In the genomic region with DNA sequence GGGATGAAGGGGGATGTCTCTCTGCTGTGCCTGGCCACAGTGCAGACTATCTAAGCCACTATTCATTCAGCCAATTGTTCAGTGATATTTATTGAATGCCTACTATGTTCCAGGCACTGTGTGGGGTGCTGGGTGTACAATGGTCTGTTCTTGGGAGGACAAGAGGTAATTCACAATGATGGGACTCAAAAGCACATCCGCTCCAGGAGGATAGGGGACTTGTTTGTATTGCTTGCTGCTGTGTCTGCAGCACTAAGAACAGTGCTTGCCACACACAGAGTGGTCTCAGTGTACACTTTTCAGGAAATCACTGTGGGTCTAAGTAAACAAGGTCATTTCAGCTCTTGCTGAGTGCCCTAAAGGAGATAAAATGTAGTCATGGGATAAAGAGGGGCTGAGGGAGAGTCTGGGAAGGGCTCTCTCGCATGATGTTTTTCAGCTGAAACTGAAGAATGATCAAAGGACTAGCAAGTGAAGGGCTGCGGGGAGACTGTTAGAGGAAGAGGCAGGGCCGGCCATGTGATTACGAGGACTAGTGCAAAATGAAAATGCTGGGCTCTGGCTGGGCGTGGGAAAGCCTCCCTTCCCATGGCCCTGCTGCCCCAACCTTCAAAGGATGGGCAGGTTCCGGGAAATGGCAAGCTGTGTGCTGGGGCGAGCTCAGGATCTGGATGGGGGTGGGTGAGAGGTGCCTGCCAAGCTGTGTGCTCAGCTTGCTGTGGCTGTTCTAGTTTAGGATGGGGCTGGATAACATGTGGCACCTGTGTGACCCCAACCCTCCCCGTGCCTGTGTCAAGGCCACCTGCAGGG, we compare ENCODE assay signal across 15 cellular contexts. TPM values are rescaled to one million over a fixed set of nuclear protein-coding genes. Genes with fewer than 3 reads are reported as not detected.
A peak's percentile ranks its signal among the peaks of the same experiment; 100 is the strongest.
DNase-seq lines count a peak whose midpoint lies in the region; ATAC-seq and TF ChIP-seq lines count a peak whose summit lies in the region.
"Had no signal": no experiment of that assay in that cellular context is flagged by ENCODE, and none has a peak within 500 bp of the region (broad histone marks: within the 10 kb centered on the region; RNA-seq: fewer than 3 reads in every experiment).

No MANE protein-coding gene starts in this region.

- no peaks in the 10 kb centered on the region for H3K36me3 Mint-ChIP-seq in activated CD4-positive, alpha-beta T cell treated with anti-CD3 and anti-CD28 coated beads, Interleukin-2, amount 10 ng/mL, durations not matched to agents 7 days and 5 days (ENCODE audit: low read depth)
- no peaks in the 10 kb centered on the region for H3K36me3 Mint-ChIP-seq in HFFc6 (ENCODE audit: low read depth)

- CTCF ChIA-PET in activated CD4-positive, alpha-beta T cell treated with anti-CD3 and anti-CD28 coated beads, Interleukin-2, amount 10 ng/mL, durations not matched to agents 7 days and 5 days (lab: Charles Lee), result interaction anchor here (0.9 to 1.3 kb wide), 2 partner anchors 12 kb away, joined by 3 to 6 read pairs; no protein-coding TSS in a partner anchor

- intact Hi-C loops in mucosa of descending colon (cut with DNase I, micrococcal nuclease), result no loop called here

- no peaks in the 10 kb centered on the region for H3K9me3 ChIP-seq in mucosa of descending colon
- H3K9me3 ChIP-seq: A549, psoas muscle, uterus had no signal

- H3K36me3 ChIP-seq in mucosa of descending colon (ENCODE audit: low read depth), result no peaks in the 10 kb centered on the region
- H3K36me3 ChIP-seq: uterus had no signal

- DNase-seq in activated CD4-positive, alpha-beta T cell treated with anti-CD3 and anti-CD28 coated beads, Interleukin-2, amount 10 ng/mL, durations not matched to agents 7 days and 5 days, result no peak
- DNase-seq in activated CD4-positive, alpha-beta T cell treated with anti-CD3 and anti-CD28 coated beads for 48 hours, result no peak
- DNase-seq in astrocyte of the spinal cord (ENCODE audit: low read depth, low spot score) (peak; percentile 5), smooth muscle cell of the brain vasculature (ENCODE audit: low read depth, low spot score) (peak; percentile 13), mucosa of descending colon (no peak), HFFc6 (no peak)
- DNase-seq: NK-92 treated with Interleukin-12 subunit alpha and Interleukin-12 subunit beta, amount 100 ng/mL, for 24 hours; psoas muscle; stimulated activated naive CD4-positive, alpha-beta T cell; uterus had no signal

- no peaks in the 10 kb centered on the region for H3K27me3 Mint-ChIP-seq in activated CD4-positive, alpha-beta T cell treated with anti-CD3 and anti-CD28 coated beads, Interleukin-2, amount 10 ng/mL, durations not matched to agents 7 days and 5 days
- no peaks in the 10 kb centered on the region for H3K27me3 Mint-ChIP-seq in HFFc6 (ENCODE audit: insufficient read depth)
- H3K27me3 Mint-ChIP-seq: CD4-positive, CD25-positive, alpha-beta regulatory T cell had no signal

- no peaks in the 10 kb centered on the region for H3K27me3 ChIP-seq in layer of hippocampus (ENCODE audit: control insufficient read depth, insufficient read depth, low read length)
- H3K27me3 ChIP-seq: uterus had no signal

- in situ Hi-C loops in astrocyte of the spinal cord (cut with HindIII; ENCODE audit: low sequenced_read_pairs), result no loop called here

- H3K9me3 Mint-ChIP-seq in activated CD4-positive, alpha-beta T cell treated with anti-CD3 and anti-CD28 coated beads, Interleukin-2, amount 10 ng/mL, durations not matched to agents 7 days and 5 days, result no peaks in the 10 kb centered on the region
- no peaks in the 10 kb centered on the region for H3K9me3 Mint-ChIP-seq in HFFc6
- H3K9me3 Mint-ChIP-seq: CD4-positive, CD25-positive, alpha-beta regulatory T cell had no signal

- ATAC-seq in mucosa of descending colon, result no peak
- no peak for ATAC-seq in GM21381 (IDR thresholded peaks at IDR 0.05; ENCODE audit: unreplicated experiment)
- ATAC-seq: A549, left lobe of liver, psoas muscle had no signal

- POLR2A ChIA-PET in activated CD4-positive, alpha-beta T cell treated with anti-CD3 and anti-CD28 coated beads, Interleukin-2, amount 10 ng/mL, durations not matched to agents 7 days and 5 days (lab: Charles Lee), result no interaction called here

- peak overlapping the region; percentile 81 for H3K27ac Mint-ChIP-seq in activated CD4-positive, alpha-beta T cell treated with anti-CD3 and anti-CD28 coated beads, Interleukin-2, amount 10 ng/mL, durations not matched to agents 7 days and 5 days
- H3K27ac Mint-ChIP-seq in HFFc6, result no peak overlapping the region
- H3K27ac Mint-ChIP-seq: CD4-positive, CD25-positive, alpha-beta regulatory T cell had no signal

- H3K27ac ChIP-seq in layer of hippocampus (ENCODE audit: low read depth, low read length), result peak overlapping the region; percentile 90
- H3K27ac ChIP-seq: A549, psoas muscle, uterus had no signal

- TF ChIP-seq CTCF in astrocyte of the spinal cord (IDR thresholded peaks at IDR 0.05; ENCODE audit: low read depth, low read length) (no peak), mucosa of descending colon (IDR thresholded peaks at IDR 0.05) (no peak), HFFc6 (IDR thresholded peaks at IDR 0.05) (no peak)

- no peak overlapping the region for H3K4me3 Mint-ChIP-seq in activated CD4-positive, alpha-beta T cell treated with anti-CD3 and anti-CD28 coated beads, Interleukin-2, amount 10 ng/mL, durations not matched to agents 7 days and 5 days
- H3K4me3 Mint-ChIP-seq in HFFc6, result no peak overlapping the region
- H3K4me3 Mint-ChIP-seq: CD4-positive, CD25-positive, alpha-beta regulatory T cell had no signal

- peaks cover 13% of the 10 kb centered on the region for H3K4me1 Mint-ChIP-seq in activated CD4-positive, alpha-beta T cell treated with anti-CD3 and anti-CD28 coated beads, Interleukin-2, amount 10 ng/mL, durations not matched to agents 7 days and 5 days
- no peaks in the 10 kb centered on the region for H3K4me1 Mint-ChIP-seq in HFFc6 (ENCODE audit: low read depth)

- no peaks in the 10 kb centered on the region for H3K4me1 ChIP-seq in mucosa of descending colon (ENCODE audit: low read depth)
- H3K4me1 ChIP-seq: A549, psoas muscle, uterus had no signal

- H3K4me3 ChIP-seq in astrocyte of the spinal cord (ENCODE audit: low read depth, low read length) (no peak overlapping the region), mucosa of descending colon (no peak overlapping the region)
- H3K4me3 ChIP-seq: A549, psoas muscle, uterus had no signal

RNA-seq across cellular contexts. Expression of a gene that starts 39.1 kb away (rescaled TPM):
- 1 to 10 TPM; 6.7 to 7.7 TPM for total RNA-seq in activated CD4-positive, alpha-beta T cell treated with anti-CD3 and anti-CD28 coated beads, Interleukin-2, amount 10 ng/mL, durations not matched to agents 7 days and 5 days
- 10 to 100 TPM in 2 of 3 donors, 1 to 10 TPM in 1; 9.1 to 15.4 (median 13.6) TPM for total RNA-seq in mucosa of descending colon
- 1 to 10 TPM; 4.4 to 6.3 (median 5.7) TPM for total RNA-seq in HFFc6 (2021; fragmentation: NEBNext Ultra II Directional; extraction: Animal tissue kit (Norgen Biotek cat#: 25700))

Comparison
In these comparisons a context has a peak if more than half of its experiments do, and no peak if none do; other contexts are left out.
1. DNase-seq: peak in astrocyte of the spinal cord (single experiment) and smooth muscle cell of the brain vasculature (single experiment); none in activated CD4-positive, alpha-beta T cell treated with anti-CD3 and anti-CD28 coated beads, Interleukin-2, amount 10 ng/mL, durations not matched to agents 7 days and 5 days (single experiment), activated CD4-positive, alpha-beta T cell treated with anti-CD3 and anti-CD28 coated beads for 48 hours (single experiment), mucosa of descending colon (0 of 3) and HFFc6 (single experiment).